Comparison of ENCODE assay signal across 10 cellular contexts in the genomic region with DNA sequence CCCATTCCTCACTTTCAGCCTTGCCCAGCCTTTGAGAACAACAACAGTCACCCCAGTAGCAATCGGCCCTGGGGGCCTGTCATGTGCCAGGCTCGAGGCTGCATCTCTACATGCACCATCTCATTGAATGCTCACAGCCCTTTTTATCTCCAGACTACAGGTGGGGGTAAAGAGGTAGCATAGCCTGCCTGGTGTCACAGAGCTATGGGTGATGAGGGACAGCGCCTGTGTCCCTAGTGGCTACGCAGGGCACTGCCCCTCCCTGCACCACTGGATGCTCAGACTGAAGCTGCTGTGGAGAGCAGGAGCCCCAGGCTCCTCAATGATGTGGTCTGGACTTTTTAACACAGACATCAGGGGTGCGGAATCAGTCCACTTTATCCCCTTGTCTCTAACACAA. TPM values are rescaled to one million over a fixed set of nuclear protein-coding genes. Genes with fewer than 3 reads are reported as not detected.
DNase-seq lines count a peak whose midpoint lies in the region; ATAC-seq, FAIRE-seq and TF ChIP-seq lines count a peak whose summit lies in the region.
"Had no signal": no experiment of that assay in that cellular context is flagged by ENCODE, and none has a peak within 500 bp of the region (broad histone marks: within the 10 kb centered on the region; RNA-seq: fewer than 3 reads in every experiment).

No MANE protein-coding gene starts in this region.

- FAIRE-seq in HTR-8/SVneo (lab: Jason Lieb, UNC): peak; percentile 23

- TF ChIP-seq POLR2A in GM18505 (IDR thresholded peaks at IDR 0.05; ENCODE audit: borderline replicate concordance, extremely low read depth, insufficient read depth, insufficient read length): no peak

- H3K9me3 ChIP-seq in mucosa of descending colon: no peaks in the 10 kb centered on the region

- H3K4me1 ChIP-seq in mucosa of descending colon (ENCODE audit: low read depth): no peaks in the 10 kb centered on the region

- in situ Hi-C loops in brain microvascular endothelial cell (cut with HindIII; ENCODE audit: low pct_ligation_motif_present, low sequenced_read_pairs): no loop called here

- H3K27me3 ChIP-seq in brain microvascular endothelial cell (replicated peaks): no peaks in the 10 kb centered on the region

- H3K27ac ChIP-seq in brain microvascular endothelial cell: no peak overlapping the region

- H3K36me3 ChIP-seq in brain microvascular endothelial cell (replicated peaks) (no peaks in the 10 kb centered on the region), mucosa of descending colon (ENCODE audit: low read depth) (no peaks in the 10 kb centered on the region)

- intact Hi-C loops in mucosa of descending colon (cut with DNase I, micrococcal nuclease): no loop called here

- TF ChIP-seq CTCF in brain microvascular endothelial cell (IDR thresholded peaks at IDR 0.05; ENCODE audit: low read depth, low read length, missing control alignments): peak; percentile 59
- TF ChIP-seq CTCF in mucosa of descending colon (IDR thresholded peaks at IDR 0.05): no peak

- peak; percentile 77 for ATAC-seq in mucosa of descending colon
- no peak for ATAC-seq in GM18505 (IDR thresholded peaks at IDR 0.05; ENCODE audit: unreplicated experiment)
- no peak for ATAC-seq in GM21381 (IDR thresholded peaks at IDR 0.05; ENCODE audit: unreplicated experiment)
- no peak for ATAC-seq in HG03457 (IDR thresholded peaks at IDR 0.05; ENCODE audit: unreplicated experiment)

- no peak overlapping the region for H3K4me3 ChIP-seq in brain microvascular endothelial cell (ENCODE audit: low read depth, low read length)
- no peak overlapping the region for H3K4me3 ChIP-seq in mucosa of descending colon

- DNase-seq in ELR (ENCODE audit: low read depth) (peak; percentile 38), HTR-8/SVneo (ENCODE audit: insufficient read length, low spot score) (no peak), brain microvascular endothelial cell (no peak), mucosa of descending colon (peak in 1 of 3 donors; percentile 22), D341Med (ENCODE audit: low spot score) (no peak)
- DNase-seq: immature natural killer cell, NCI-H187 treated with DMSO at 0.1 percent for 48 hours had no signal

RNA-seq across cellular contexts. Expression of gene CAMK2A, which starts 2.8 kb away (rescaled TPM):
- total RNA-seq in mucosa of descending colon: 1 to 10 TPM in 1 of 3 donors, under 1 TPM in 2; 0.46 to 3.0 (median 0.93) TPM

RNA-seq across cellular contexts. Expression of gene ARSI, which starts 15.9 kb away (rescaled TPM):
- 1 to 10 TPM in 1 of 3 donors, under 1 TPM in 2; 0.41 to 1.6 (median 0.63) TPM for total RNA-seq in mucosa of descending colon
